Comparison of ENCODE assay signal across 8 cellular contexts in genomic region chr11:61580292-61580888, GRCh38. TPM values are rescaled to one million over a fixed set of nuclear protein-coding genes. Genes with fewer than 3 reads are reported as not detected.
DNase-seq lines count a peak whose midpoint lies in the region; FAIRE-seq and TF ChIP-seq lines count a peak whose summit lies in the region.
"Had no signal": no experiment of that assay in that cellular context is flagged by ENCODE, and none has a peak within 500 bp of the region (broad histone marks: within the 10 kb centered on the region; RNA-seq: fewer than 3 reads in every experiment).

No MANE protein-coding gene starts in this region.

- peak; percentile 91 for DNase-seq in H7
- DNase-seq in PC-9: peak in 1 of 2 experiments; percentile 55
- no peak for DNase-seq in glutamatergic neuron
- no peak for DNase-seq in small intestine
- no peak for DNase-seq in NCI-H446 treated with DMSO at 0.1 percent for 48 hours (lab: John Stamatoyannopoulos, UW)
- DNase-seq in globus pallidus (ENCODE audit: low spot score): no peak
- no peak for DNase-seq in dedifferentiated amniotic fluid mesenchymal stem cell (ENCODE audit: extremely low spot score)

- CTCF ChIA-PET in PC-9 (lab: Charles Lee): no interaction called here

- H3F3A ChIP-seq in PC-9 (ENCODE audit: insufficient read depth, low read depth): no peaks in the 10 kb centered on the region

- peak overlapping the region; percentile 85 for H3K4me3 Mint-ChIP-seq in glutamatergic neuron (ENCODE audit: unreplicated experiment)

- H2AFZ ChIP-seq in PC-9: no peak overlapping the region; the same call in 1 of the 2 replicates

- H3K9me3 ChIP-seq in PC-9 (ENCODE audit: insufficient read depth, low read depth) (no peaks in the 10 kb centered on the region), small intestine (ENCODE audit: control insufficient read depth, low read depth) (no peaks in the 10 kb centered on the region)

- H3K79me2 ChIP-seq in PC-9 (ENCODE audit: low read depth): no peaks in the 10 kb centered on the region

- peaks cover 5% of the 10 kb centered on the region for H4K20me1 ChIP-seq in PC-9 (ENCODE audit: insufficient read depth)

- H3K27me3 ChIP-seq in H7 (ENCODE audit: control insufficient read depth, insufficient read depth, low read length) (peaks cover 33% of the 10 kb centered on the region), PC-9 (ENCODE audit: insufficient read depth, low read depth) (peaks cover 34% of the 10 kb centered on the region), small intestine (ENCODE audit: control insufficient read depth in 2 of 2, insufficient read depth in 2 of 2, low read length in 2 of 2) (peaks cover 2 to 18% of the 10 kb centered on the region in 2 donors)

- no peaks in the 10 kb centered on the region for H3K36me3 ChIP-seq in H7 (replicated peaks; ENCODE audit: control insufficient read depth, insufficient read depth, low read length)
- no peaks in the 10 kb centered on the region for H3K36me3 ChIP-seq in PC-9 (ENCODE audit: low read depth)
- no peaks in the 10 kb centered on the region for H3K36me3 ChIP-seq in small intestine (ENCODE audit: control insufficient read depth in 2 of 2, insufficient read depth in 2 of 2, low read length in 2 of 2)

- H3K4me3 ChIP-seq in H7 (ENCODE audit: insufficient read depth, low read depth, low read length): peak overlapping the region; percentile 56
- peak overlapping the region; percentile 57; the same call in 1 of the 2 replicates for H3K4me3 ChIP-seq in PC-9
- H3K4me3 ChIP-seq in small intestine (ENCODE audit: low read depth in 1 of 2, low read length in 2 of 2): peak overlapping the region; percentile 42 to 56

- TF ChIP-seq CTCF in PC-9 (conservative IDR thresholded peaks at IDR 0.05) (no peak; the same call in 1 of the 2 replicates), glutamatergic neuron (IDR thresholded peaks at IDR 0.05; ENCODE audit: partially characterized antibody, unreplicated experiment) (no peak)

- H3K9me3 Mint-ChIP-seq in glutamatergic neuron (ENCODE audit: unreplicated experiment): peaks cover 13% of the 10 kb centered on the region
- H3K9me3 Mint-ChIP-seq: dendritic cell treated with granulocyte-macrophage colony-stimulating factor and Interleukin-4, amounts not matched to agents 40 ng/mL and 50 ng/mL, for 4 days had no signal

- no peak for FAIRE-seq in small intestine (lab: Jason Lieb, UNC)

- H3K27ac Mint-ChIP-seq in glutamatergic neuron (ENCODE audit: unreplicated experiment): no peak overlapping the region

- intact Hi-C loops in PC-9 (cut with micrococcal nuclease; ENCODE audit: unreplicated experiment): no loop called here

- H3K27me3 Mint-ChIP-seq in glutamatergic neuron (ENCODE audit: unreplicated experiment): peaks cover 10% of the 10 kb centered on the region

- H3K27ac ChIP-seq in PC-9 (no peak overlapping the region), small intestine (ENCODE audit: low read depth in 1 of 2, low read length in 1 of 2) (no peak overlapping the region)

- H3K36me3 Mint-ChIP-seq in glutamatergic neuron (ENCODE audit: unreplicated experiment): no peaks in the 10 kb centered on the region

- no TSS peak for BruUV-seq in PC-9 (replicated peaks; lab: Mats Ljungman, UMichigan)

- no peaks in the 10 kb centered on the region for H3K9me2 ChIP-seq in PC-9 (ENCODE audit: insufficient read depth)

- peak overlapping the region; percentile 87 for H3K4me2 ChIP-seq in PC-9

- H3K4me1 ChIP-seq in PC-9 (replicated peaks; ENCODE audit: insufficient read depth) (peaks cover 4% of the 10 kb centered on the region; the same call in 1 of the 2 replicates), small intestine (ENCODE audit: control insufficient read depth in 2 of 2, insufficient read depth in 1 of 2, low read depth in 1 of 2, low read length in 1 of 2) (peaks cover 2 to 3% of the 10 kb centered on the region in 2 donors)

- WGBS in small intestine, 3 donors: 2 to 4% (median 2%) methylated on average over 26 to 59 of the region's 59 CpGs

- peaks cover 29% of the 10 kb centered on the region for H3K4me1 Mint-ChIP-seq in glutamatergic neuron (ENCODE audit: low read depth, unreplicated experiment)

- POLR2A ChIA-PET in PC-9 (lab: Charles Lee; ENCODE audit: unreplicated experiment): interaction anchor here (0.7 kb wide), 1 partner anchor 67 kb away, joined by 4 read pairs; no protein-coding TSS in a partner anchor

RNA-seq across cellular contexts. Expression of gene SYT7, which starts 0.5 kb away (rescaled TPM):
- 3.6 and 4.8 TPM in 2 replicates for total RNA-seq in H7 (2014; rRNA removed; shearing (Covaris generic))
- total RNA-seq in PC-9 (2021): 4.0 and 8.9 TPM in 2 replicates
- 93.6 TPM for total RNA-seq in glutamatergic neuron (ENCODE audit: unreplicated experiment)
- polyA plus RNA-seq in small intestine: 1 to 10 TPM in 1 of 3 donors, under 1 TPM in 2; 0.81 to 5.0 (median 0.89) TPM
